In the genomic region with DNA sequence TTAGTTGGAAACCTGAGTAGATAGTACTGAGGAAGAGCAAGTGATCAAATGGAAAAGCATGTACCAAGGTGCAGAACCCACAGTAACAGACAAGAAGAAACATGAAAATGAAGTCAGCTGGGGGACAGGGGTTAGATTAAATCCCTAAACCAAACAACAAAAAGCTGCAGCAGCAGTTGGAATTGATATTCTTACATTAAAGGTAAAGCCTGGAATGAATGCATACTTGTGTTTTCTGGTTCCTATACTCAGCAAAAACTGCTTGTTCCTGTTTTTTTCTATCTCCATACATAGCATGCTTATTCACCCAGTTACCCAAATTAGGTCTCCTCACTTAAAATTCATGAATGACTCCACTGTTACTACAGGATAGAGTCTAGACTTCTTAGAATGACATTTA, we compare ENCODE assay signal across 25 cellular contexts.
DNase-seq lines count a peak whose midpoint lies in the region; ATAC-seq and TF ChIP-seq lines count a peak whose summit lies in the region.
"Had no signal": no experiment of that assay in that cellular context is flagged by ENCODE, and none has a peak within 500 bp of the region (broad histone marks: within the 10 kb centered on the region; RNA-seq: fewer than 3 reads in every experiment).

No MANE protein-coding gene starts in this region.

- peaks cover 16 to 37% (median 32%) of the 10 kb centered on the region in 3 donors for H3K36me3 Mint-ChIP-seq in naive thymus-derived CD8-positive, alpha-beta T cell

- H3K27me3 Mint-ChIP-seq in naive thymus-derived CD8-positive, alpha-beta T cell, result no peaks in the 10 kb centered on the region
- H3K27me3 Mint-ChIP-seq: activated CD4-positive, alpha-beta memory T cell treated with anti-CD3 and anti-CD28 coated beads for 36 hours; natural killer cell treated with Interleukin-12 subunit alpha and Interleukin-12 subunit beta and Interleukin-15 and Interleukin-18, amount 100 ng/mL, for 72 hours had no signal

- no peaks in the 10 kb centered on the region for H4K20me1 ChIP-seq in BLaER1 treated with 17β-estradiol and CSF1 and Interleukin-3, amounts not matched to agents 10 nM and 100 nM

- no peak overlapping the region for H3K27ac Mint-ChIP-seq in naive thymus-derived CD8-positive, alpha-beta T cell
- H3K27ac Mint-ChIP-seq: activated CD4-positive, alpha-beta memory T cell treated with anti-CD3 and anti-CD28 coated beads for 36 hours; natural killer cell treated with Interleukin-12 subunit alpha and Interleukin-12 subunit beta and Interleukin-15 and Interleukin-18, amount 100 ng/mL, for 72 hours had no signal

- H3K9me3 ChIP-seq in BLaER1 treated with 17β-estradiol and CSF1 and Interleukin-3, amounts not matched to agents 10 nM and 100 nM (replicated peaks in 1 of 11), result peaks cover 25 to 43% (median 37%) of the 10 kb centered on the region in 11 experiments
- H3K9me3 ChIP-seq: prostate gland, thyroid gland had no signal

- peaks cover 0 to 51% (median 26%) of the 10 kb centered on the region in 10 experiments; a peak in 14 of 20 replicates for H3K4me1 ChIP-seq in BLaER1 treated with 17β-estradiol and CSF1 and Interleukin-3, amounts not matched to agents 10 nM and 100 nM
- H3K4me1 ChIP-seq in foreskin keratinocyte, result peaks cover 20% of the 10 kb centered on the region
- H3K4me1 ChIP-seq: prostate gland had no signal

- ATAC-seq in foreskin keratinocyte, result peak; percentile 86
- no peak for ATAC-seq in stimulated activated naive CD8-positive, alpha-beta T cell treated with anti-CD3 and anti-CD28 coated beads, Interleukin-15, Interleukin-2, amounts not matched to agents 100 U/mL and 50 U/mL, for 24 hours
- ATAC-seq in naive thymus-derived CD8-positive, alpha-beta T cell, result no peak
- ATAC-seq: K562; natural killer cell treated with Interleukin-12 subunit alpha and Interleukin-12 subunit beta and Interleukin-15 and Interleukin-18, amount 100 ng/mL, for 72 hours had no signal

- peak overlapping the region in 6 of 11 experiments; percentile 56 to 80 (median 66); a peak in 10 of 22 replicates for H3K4me2 ChIP-seq in BLaER1 treated with 17β-estradiol and CSF1 and Interleukin-3, amounts not matched to agents 10 nM and 100 nM

- H3K4me3 Mint-ChIP-seq in naive thymus-derived CD8-positive, alpha-beta T cell, result no peak overlapping the region
- H3K4me3 Mint-ChIP-seq: activated CD4-positive, alpha-beta memory T cell treated with anti-CD3 and anti-CD28 coated beads for 36 hours; natural killer cell treated with Interleukin-12 subunit alpha and Interleukin-12 subunit beta and Interleukin-15 and Interleukin-18, amount 100 ng/mL, for 72 hours had no signal

- POLR2A ChIA-PET in naive thymus-derived CD8-positive, alpha-beta T cell (lab: Charles Lee), result no interaction called here

- peak overlapping the region in 4 of 11 experiments; percentile 60 to 70 (median 66); a peak in 8 of 22 replicates for H3K9ac ChIP-seq in BLaER1 treated with 17β-estradiol and CSF1 and Interleukin-3, amounts not matched to agents 10 nM and 100 nM

- no peak for TF ChIP-seq CTCF in foreskin keratinocyte (conservative IDR thresholded peaks at IDR 0.05)

- H3K4me3 ChIP-seq in BLaER1 treated with 17β-estradiol and CSF1 and Interleukin-3, amounts not matched to agents 10 nM and 100 nM, result no peak overlapping the region
- H3K4me3 ChIP-seq: dorsolateral prefrontal cortex, esophagus muscularis mucosa, K562, prostate gland, skin epidermis, thyroid gland had no signal

- peak; percentile 32 for DNase-seq in KBM-7
- peak; percentile 32 for DNase-seq in RPMI8226
- DNase-seq in foreskin keratinocyte, result peak; percentile 94 to 96
- DNase-seq in NCI-H526 treated with DMSO at 0.1 percent for 48 hours (lab: John Stamatoyannopoulos, UW), result no peak
- no peak for DNase-seq in stimulated activated naive CD8-positive, alpha-beta T cell treated with anti-CD3 and anti-CD28 coated beads, Interleukin-15, Interleukin-2, amounts not matched to agents 100 U/mL and 50 U/mL, for 24 hours
- DNase-seq in middle frontal gyrus (ENCODE audit: extremely low spot score, low spot score), result no peak
- no peak for DNase-seq in naive thymus-derived CD8-positive, alpha-beta T cell
- DNase-seq: activated CD4-positive, alpha-beta memory T cell treated with anti-CD3 and anti-CD28 coated beads for 36 hours; activated gamma-delta T cell treated with Interleukin-2 at 50 U/mL for 16 hours; activated T-cell treated with anti-CD3 and anti-CD28 coated beads for 4 hours; amniotic stem cell; central memory CD4-positive, alpha-beta T cell; dorsolateral prefrontal cortex; NCI-H1105 treated with DMSO at 0.1 percent for 48 hours; NCI-H2107; NCI-H510A; stimulated activated naive CD4-positive, alpha-beta T cell treated with Interleukin-2 at 50 U/mL for 16 hours; T-helper 2 cell; thyroid gland had no signal

- in situ Hi-C loops in KBM-7 (cut with MboI; ENCODE audit: low pct_unique_long_range_greater_than_20kb, low sequenced_read_pairs), result no loop called here

- H3K27ac ChIP-seq in BLaER1 treated with 17β-estradiol and CSF1 and Interleukin-3, amounts not matched to agents 10 nM and 100 nM, result peak overlapping the region in 7 of 11 experiments; percentile 38 to 84 (median 77); a peak in 13 of 22 replicates
- peak overlapping the region; percentile 7 for H3K27ac ChIP-seq in foreskin keratinocyte
- H3K27ac ChIP-seq: dorsolateral prefrontal cortex, esophagus muscularis mucosa, prostate gland, thyroid gland had no signal

- H3K27me3 ChIP-seq in BLaER1 treated with 17β-estradiol and CSF1 and Interleukin-3, amounts not matched to agents 10 nM and 100 nM, result no peaks in the 10 kb centered on the region
- H3K27me3 ChIP-seq in foreskin keratinocyte, result no peaks in the 10 kb centered on the region
- H3K27me3 ChIP-seq: dorsolateral prefrontal cortex, esophagus muscularis mucosa, thyroid gland had no signal

- peaks cover 0 to 36% (median 15%) of the 10 kb centered on the region in 11 experiments; a peak in 12 of 22 replicates for H3K36me3 ChIP-seq in BLaER1 treated with 17β-estradiol and CSF1 and Interleukin-3, amounts not matched to agents 10 nM and 100 nM
- H3K36me3 ChIP-seq: esophagus muscularis mucosa, prostate gland, thyroid gland had no signal

- H3K9me3 Mint-ChIP-seq in naive thymus-derived CD8-positive, alpha-beta T cell, result peaks cover 6 to 38% (median 18%) of the 10 kb centered on the region in 9 donors

- H3K4me1 Mint-ChIP-seq in naive thymus-derived CD8-positive, alpha-beta T cell, result peaks cover 6 to 13% (median 8%) of the 10 kb centered on the region in 4 donors

Comparison
In these comparisons a context has a peak if more than half of its experiments do, and no peak if none do; other contexts are left out.
1. DNase-seq: peak in KBM-7 (single experiment), RPMI8226 (single experiment) and foreskin keratinocyte (2 of 2); none in NCI-H526 treated with DMSO at 0.1 percent for 48 hours (single experiment), stimulated activated naive CD8-positive, alpha-beta T cell treated with anti-CD3 and anti-CD28 coated beads, Interleukin-15, Interleukin-2, amounts not matched to agents 100 U/mL and 50 U/mL, for 24 hours (single experiment), middle frontal gyrus (single experiment) and naive thymus-derived CD8-positive, alpha-beta T cell (0 of 10).